Comparison of ENCODE assay signal across 8 cellular contexts in genomic region chr10:11163990-11164805, GRCh38.
A peak's percentile ranks its signal among the peaks of the same experiment; 100 is the strongest.
DNase-seq lines count a peak whose midpoint lies in the region; ATAC-seq, FAIRE-seq and TF ChIP-seq lines count a peak whose summit lies in the region.

No MANE protein-coding gene starts in this region.

- no peak; the same call in 1 of the 2 replicates for TF ChIP-seq POLR2A in GM12892 (IDR thresholded peaks at IDR 0.05; ENCODE audit: low read depth, low read length)

- H3K4me1 Mint-ChIP-seq in naive thymus-derived CD4-positive, alpha-beta T cell = peaks cover 45 to 55% (median 49%) of the 10 kb centered on the region in 7 donors

- H3K36me3 Mint-ChIP-seq in naive thymus-derived CD4-positive, alpha-beta T cell = peaks cover 0 to 29% (median 12%) of the 10 kb centered on the region in 5 donors

- H4K20me1 ChIP-seq in Karpas-422 (ENCODE audit: insufficient read depth, low read depth, low read length) = no peaks in the 10 kb centered on the region

- no peak for ATAC-seq in naive thymus-derived CD4-positive, alpha-beta T cell

- peaks cover 5% of the 10 kb centered on the region for H3K27me3 ChIP-seq in AG04450 (ENCODE audit: control insufficient read depth, insufficient read depth, low read length)
- 0 out of 2 replicates have a peak, but pooled peaks cover 4% of the 10 kb centered on the region for H3K27me3 ChIP-seq in Karpas-422 (ENCODE audit: low read length)
- H3K27me3 ChIP-seq in duodenal mucosa (ENCODE audit: control insufficient read depth in 1 of 2, insufficient read depth in 2 of 2, low read length in 2 of 2) = no peaks in the 10 kb centered on the region
- H3K27me3 ChIP-seq in naive thymus-derived CD4-positive, alpha-beta T cell (ENCODE audit: control insufficient read depth in 2 of 2, insufficient read depth in 2 of 2, low read length in 2 of 2) = no peaks in the 10 kb centered on the region
- no peaks in the 10 kb centered on the region for H3K27me3 ChIP-seq in WERI-Rb-1 (ENCODE audit: insufficient read depth, low read depth, severe bottlenecking)

- no peak for FAIRE-seq in GM12892 (lab: Jason Lieb, UNC)

- DNase-seq in AG04450 (ENCODE audit: low read depth, low spot score) (no peak), Karpas-422 (no peak), GM12892 (ENCODE audit: insufficient read length) (no peak), WERI-Rb-1 (no peak)
- peak in 5 of 9 donors; percentile 32 to 50 (median 44) for DNase-seq in naive thymus-derived CD4-positive, alpha-beta T cell
- no peak for DNase-seq in activated effector memory CD4-positive, alpha-beta T cell treated with Interleukin-2 at 50 U/mL for 16 hours
- no peak for DNase-seq in stimulated activated naive CD4-positive, alpha-beta T cell treated with Interleukin-2 at 50 U/mL for 16 hours (lab: John Stamatoyannopoulos, UW)

- peaks cover 4% of the 10 kb centered on the region for H3K9me3 ChIP-seq in AG04450 (ENCODE audit: control insufficient read depth, insufficient read depth, low read length)
- no peaks in the 10 kb centered on the region for H3K9me3 ChIP-seq in Karpas-422 (ENCODE audit: low read length)
- no peaks in the 10 kb centered on the region for H3K9me3 ChIP-seq in duodenal mucosa (ENCODE audit: control insufficient read depth in 1 of 2, low read length in 2 of 2)
- no peaks in the 10 kb centered on the region for H3K9me3 ChIP-seq in naive thymus-derived CD4-positive, alpha-beta T cell (ENCODE audit: control insufficient read depth in 2 of 3, low read length in 3 of 3)
- no peaks in the 10 kb centered on the region for H3K9me3 ChIP-seq in WERI-Rb-1 (ENCODE audit: severe bottlenecking)

- no peak overlapping the region for H3K27ac ChIP-seq in AG04450 (ENCODE audit: low read depth, low read length)
- H3K27ac ChIP-seq in Karpas-422 (ENCODE audit: low read length) = no peak overlapping the region
- peak overlapping the region; percentile 51 for H3K27ac ChIP-seq in duodenal mucosa (ENCODE audit: low read depth, low read length)
- H3K27ac ChIP-seq in naive thymus-derived CD4-positive, alpha-beta T cell (ENCODE audit: low read depth, low read length) = peak overlapping the region; percentile 95
- no peak overlapping the region for H3K27ac ChIP-seq in WERI-Rb-1

- intact Hi-C loops in naive thymus-derived CD4-positive, alpha-beta T cell (cut with micrococcal nuclease) = loop anchor here (1.0 to 5.0 kb wide), 6 partner anchors 14 to 518 kb away; no protein-coding TSS in a partner anchor

- POLR2A ChIA-PET in AG04450 (lab: Yijun Ruan, JAX) = interaction anchor here (0.7 to 1.6 kb wide), 3 partner anchors 9 to 562 kb away, joined by 4 to 6 read pairs (median 5); no protein-coding TSS in a partner anchor
- POLR2A ChIA-PET in naive thymus-derived CD4-positive, alpha-beta T cell (lab: Charles Lee) = interaction anchor here (0.7 to 12.9 kb wide), 17 partner anchors 14 to 523 kb away, joined by 3 to 919 read pairs (median 5); no protein-coding TSS in a partner anchor

- TF ChIP-seq CTCF in AG04450 (IDR thresholded peaks at IDR 0.05; ENCODE audit: low read depth, low read length) (no peak), WERI-Rb-1 (IDR thresholded peaks at IDR 0.05; ENCODE audit: low read depth, low read length) (no peak)

- H3K4me1 ChIP-seq in Karpas-422 (ENCODE audit: low read length) (peaks cover 33% of the 10 kb centered on the region), duodenal mucosa (ENCODE audit: control insufficient read depth in 1 of 2, insufficient read depth in 2 of 2, low read length in 2 of 2) (peaks cover 17 to 22% of the 10 kb centered on the region in 2 donors)
- H3K4me1 ChIP-seq in naive thymus-derived CD4-positive, alpha-beta T cell (ENCODE audit: control insufficient read depth in 2 of 2, insufficient read depth in 2 of 2, low read length in 2 of 2) = peaks cover 49 to 52% of the 10 kb centered on the region in 2 donors

- H3K9ac ChIP-seq in Karpas-422 (ENCODE audit: low read length) (peak overlapping the region; percentile 33; the same call in 1 of the 2 replicates), duodenal mucosa (ENCODE audit: low read depth in 1 of 2, low read length in 2 of 2) (peak overlapping the region; percentile 5 to 64)

- peak overlapping the region; percentile 71 for H3K4me3 ChIP-seq in AG04450 (ENCODE audit: low read depth, low read length)
- H3K4me3 ChIP-seq in Karpas-422 (ENCODE audit: low read length) = peak overlapping the region; percentile 57; the same call in 1 of the 2 replicates
- peak overlapping the region; percentile 79 to 84 for H3K4me3 ChIP-seq in duodenal mucosa (ENCODE audit: low read depth in 1 of 2, low read length in 2 of 2)
- peak overlapping the region; percentile 92 for H3K4me3 ChIP-seq in naive thymus-derived CD4-positive, alpha-beta T cell (ENCODE audit: low read length)
- H3K4me3 ChIP-seq in WERI-Rb-1 (ENCODE audit: low read depth, low read length) = no peak overlapping the region

- CTCF ChIA-PET in AG04450 (lab: Charles Lee) = interaction anchor here (0.8 kb wide), 1 partner anchor 106 kb away, joined by 3 read pairs; no protein-coding TSS in a partner anchor
- CTCF ChIA-PET in naive thymus-derived CD4-positive, alpha-beta T cell (lab: Charles Lee) = interaction anchor here (0.6 to 5.1 kb wide), 12 partner anchors 12 to 107 kb away, joined by 3 to 71 read pairs (median 5); no protein-coding TSS in a partner anchor

- H3K36me3 ChIP-seq in Karpas-422 (ENCODE audit: insufficient read depth, low read length) = no peaks in the 10 kb centered on the region
- H3K36me3 ChIP-seq in duodenal mucosa (ENCODE audit: control insufficient read depth in 1 of 2, insufficient read depth in 2 of 2, low read length in 2 of 2) = no peaks in the 10 kb centered on the region
- peaks cover 0 to 19% (median 5%) of the 10 kb centered on the region in 3 experiments for H3K36me3 ChIP-seq in naive thymus-derived CD4-positive, alpha-beta T cell (ENCODE audit: control insufficient read depth in 2 of 3, insufficient read depth in 3 of 3, low read length in 3 of 3)
- no peaks in the 10 kb centered on the region for H3K36me3 ChIP-seq in WERI-Rb-1

- H3K4me2 ChIP-seq in Karpas-422 (ENCODE audit: low read depth, low read length, poor library complexity, severe bottlenecking) = peak overlapping the region; percentile 67

- H3K27ac Mint-ChIP-seq in naive thymus-derived CD4-positive, alpha-beta T cell = peak overlapping the region in 5 of 9 donors; percentile 97 to 99 (median 98)

- no peaks in the 10 kb centered on the region for H3K27me3 Mint-ChIP-seq in naive thymus-derived CD4-positive, alpha-beta T cell

- 0 out of 2 replicates have a peak overlapping the region, but pooled peaks have one; percentile 45 for H2AFZ ChIP-seq in Karpas-422 (ENCODE audit: low read length)

- no peaks in the 10 kb centered on the region for H3K9me2 ChIP-seq in Karpas-422 (replicated peaks; ENCODE audit: insufficient read depth, low read length)

- H3K9me3 Mint-ChIP-seq in naive thymus-derived CD4-positive, alpha-beta T cell = peaks cover 0 to 8% (median 0%) of the 10 kb centered on the region in 11 donors

- H3K4me3 Mint-ChIP-seq in naive thymus-derived CD4-positive, alpha-beta T cell = peak overlapping the region in 4 of 10 donors; percentile 97 to 100 (median 99)

- H3K79me2 ChIP-seq in Karpas-422 (ENCODE audit: low read length) = no peaks in the 10 kb centered on the region

Comparison
In these comparisons a context has a peak if more than half of its experiments do, and no peak if none do; other contexts are left out.
1. DNase-seq: peak in naive thymus-derived CD4-positive, alpha-beta T cell (5 of 9); none in AG04450 (single experiment), Karpas-422 (single experiment), activated effector memory CD4-positive, alpha-beta T cell treated with Interleukin-2 at 50 U/mL for 16 hours (single experiment), GM12892 (single experiment), WERI-Rb-1 (single experiment) and stimulated activated naive CD4-positive, alpha-beta T cell treated with Interleukin-2 at 50 U/mL for 16 hours (single experiment).
2. H3K27ac ChIP-seq: peak in duodenal mucosa (single experiment) and naive thymus-derived CD4-positive, alpha-beta T cell (single experiment); none in AG04450 (single experiment), Karpas-422 (single experiment) and WERI-Rb-1 (single experiment).